Comparison of ENCODE assay signal across 24 cellular contexts in the genomic region with DNA sequence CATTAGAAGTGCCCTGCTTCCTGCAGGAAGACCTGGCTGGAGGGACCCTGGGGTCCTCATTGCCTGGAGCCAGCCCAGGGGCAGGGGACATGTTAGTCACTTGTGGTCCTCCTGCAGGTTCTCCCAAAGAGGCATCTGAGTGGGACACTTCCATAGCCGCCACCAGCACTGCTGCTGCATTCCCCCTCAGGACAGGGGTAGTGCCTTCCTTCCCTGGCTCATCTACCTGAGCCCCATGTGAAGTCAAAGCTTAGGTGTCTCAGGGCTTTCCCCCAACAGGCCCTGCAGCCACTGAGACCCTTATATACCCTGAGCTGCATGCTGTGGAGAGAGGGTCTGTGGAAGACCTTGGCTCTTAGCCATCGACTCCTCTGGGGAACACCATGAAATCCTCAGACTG. TPM values are rescaled to one million over a fixed set of nuclear protein-coding genes. Genes with fewer than 3 reads are reported as not detected.
DNase-seq lines count a peak whose midpoint lies in the region; FAIRE-seq and TF ChIP-seq lines count a peak whose summit lies in the region.
"Had no signal": no experiment of that assay in that cellular context is flagged by ENCODE, and none has a peak within 500 bp of the region (broad histone marks: within the 10 kb centered on the region; RNA-seq: fewer than 3 reads in every experiment).

No MANE protein-coding gene starts in this region.

- H3K27ac ChIP-seq in BLaER1 (peak overlapping the region; percentile 94), DOHH2 (ENCODE audit: low read depth, low read length) (no peak overlapping the region), SU-DHL-6 (ENCODE audit: low read depth, low read length) (peak overlapping the region; percentile 95), H1 (ENCODE audit: low read depth, low read length) (no peak overlapping the region), neural progenitor cell (no peak overlapping the region)
- H3K27ac ChIP-seq: A549, C4-2B had no signal

- no peak for TF ChIP-seq POLR2A in H1 (IDR thresholded peaks at IDR 0.05; ENCODE audit: control extremely low read depth in 1 of 2, low read depth in 2 of 2, low read length in 2 of 2)

- no peak overlapping the region; the same call in 1 of the 2 replicates for H4K8ac ChIP-seq in H1 (ENCODE audit: extremely low read depth, insufficient read depth, low read length)

- H3K14ac ChIP-seq in H1 (ENCODE audit: insufficient read length), result no peak overlapping the region

- H2AK5ac ChIP-seq in H1 (ENCODE audit: low read depth, low read length), result 0 out of 2 replicates have a peak overlapping the region, but pooled peaks have one; percentile 33

- H3K36me3 ChIP-seq in BLaER1, result no peaks in the 10 kb centered on the region
- H3K36me3 ChIP-seq in DOHH2 (ENCODE audit: control insufficient read depth, low read length), result peaks cover 17% of the 10 kb centered on the region
- H3K36me3 ChIP-seq in SU-DHL-6 (ENCODE audit: low read length), result no peaks in the 10 kb centered on the region
- no peaks in the 10 kb centered on the region for H3K36me3 ChIP-seq in H1 (ENCODE audit: control insufficient read depth in 2 of 4, insufficient read depth in 4 of 4, low read length in 3 of 4)
- no peaks in the 10 kb centered on the region for H3K36me3 ChIP-seq in neural progenitor cell
- H3K36me3 ChIP-seq: BE2C had no signal

- DNase-seq in H1 (ENCODE audit: low read depth in 1 of 2, low spot score in 2 of 2) (no peak), ureter (ENCODE audit: low spot score) (no peak), SIG-M5 (lab: John Stamatoyannopoulos, UW) (no peak), neural progenitor cell (ENCODE audit: low spot score) (no peak)
- DNase-seq in activated CD4-positive, CD25-positive, alpha-beta regulatory T cell treated with anti-CD3 and anti-CD28 coated beads, Interleukin-2, amount 50 U/mL, for 72 hours, result no peak
- DNase-seq: 8988T; ACHN; AML-193; BE2C; CD4-positive, CD25-positive, alpha-beta regulatory T cell; CD8-positive, alpha-beta T cell; DMS53; DMS79 treated with DMSO at 0.1 percent for 48 hours; GOT3; H7; HCEC 1CT had no signal

- H4K91ac ChIP-seq in H1 (replicated peaks; ENCODE audit: insufficient read length, low read length), result no peak overlapping the region

- H3K9me3 ChIP-seq in BLaER1 (peaks cover 6% of the 10 kb centered on the region; the same call in 1 of the 2 replicates), DOHH2 (ENCODE audit: control insufficient read depth, insufficient read depth, low read length) (no peaks in the 10 kb centered on the region), SU-DHL-6 (ENCODE audit: insufficient read depth, low read length) (no peaks in the 10 kb centered on the region), H1 (ENCODE audit: insufficient read depth in 2 of 2, low read depth in 1 of 2, low read length in 1 of 2) (no peaks in the 10 kb centered on the region; a peak in 1 of 4 replicates), neural progenitor cell (ENCODE audit: low read depth) (no peaks in the 10 kb centered on the region)
- H3K9me3 ChIP-seq: A549, BE2C had no signal

- H4K20me1 ChIP-seq in BLaER1 (no peaks in the 10 kb centered on the region), DOHH2 (ENCODE audit: control insufficient read depth, insufficient read depth, low read depth, low read length) (no peaks in the 10 kb centered on the region), SU-DHL-6 (ENCODE audit: low read depth, low read length) (no peaks in the 10 kb centered on the region), H1 (replicated peaks in 1 of 2; ENCODE audit: control insufficient read depth in 1 of 2, insufficient read depth in 2 of 2, low read length in 2 of 2) (peaks cover 3 to 11% of the 10 kb centered on the region in 2 experiments), neural progenitor cell (ENCODE audit: low read depth) (no peaks in the 10 kb centered on the region)

- H3K23me2 ChIP-seq in H1 (ENCODE audit: low read depth, low read length), result no peaks in the 10 kb centered on the region

- no peak overlapping the region for H3K4ac ChIP-seq in H1 (replicated peaks; ENCODE audit: insufficient read length, low read depth, low read length)

- no peak overlapping the region for H3K27ac Mint-ChIP-seq in neural progenitor cell
- H3K27ac Mint-ChIP-seq: CD4-positive, CD25-positive, alpha-beta regulatory T cell; CD8-positive, alpha-beta T cell had no signal

- H3K79me2 ChIP-seq in DOHH2 (ENCODE audit: control insufficient read depth, low read length) (peaks cover 21% of the 10 kb centered on the region), SU-DHL-6 (ENCODE audit: insufficient read depth, low read length) (no peaks in the 10 kb centered on the region; the same call in 1 of the 2 replicates), H1 (ENCODE audit: control insufficient read depth in 1 of 2, insufficient read depth in 2 of 2, low read length in 2 of 2) (no peaks in the 10 kb centered on the region), neural progenitor cell (ENCODE audit: low read depth) (no peaks in the 10 kb centered on the region)

- H3K4me3 ChIP-seq in BLaER1, result no peak overlapping the region
- no peak overlapping the region for H3K4me3 ChIP-seq in DOHH2 (ENCODE audit: low read length)
- no peak overlapping the region for H3K4me3 ChIP-seq in SU-DHL-6 (ENCODE audit: insufficient read depth, low read length, poor library complexity, severe bottlenecking)
- no peak overlapping the region for H3K4me3 ChIP-seq in H1 (ENCODE audit: extremely low read depth in 1 of 4, insufficient read depth in 2 of 4, low read depth in 3 of 4, low read length in 4 of 4)
- no peak overlapping the region for H3K4me3 ChIP-seq in neural progenitor cell
- H3K4me3 ChIP-seq: A549 had no signal

- no peaks in the 10 kb centered on the region for H3K9me3 Mint-ChIP-seq in neural progenitor cell
- H3K9me3 Mint-ChIP-seq: CD8-positive, alpha-beta T cell had no signal

- POLR2A ChIA-PET in H1 (lab: Charles Lee; ENCODE audit: partially characterized antibody), result no interaction called here

- H2BK12ac ChIP-seq in H1 (ENCODE audit: low read depth, low read length), result no peak overlapping the region

- TF ChIP-seq CTCF in DOHH2 (IDR thresholded peaks at IDR 0.05; ENCODE audit: low read depth, low read length, poor library complexity, severe bottlenecking) (no peak), SU-DHL-6 (IDR thresholded peaks at IDR 0.05; ENCODE audit: insufficient read depth, low read length, poor library complexity, severe bottlenecking) (no peak), H1 (IDR thresholded peaks at IDR 0.05; ENCODE audit: control extremely low read depth in 1 of 3, insufficient read depth in 1 of 3, low read depth in 1 of 3, low read length in 3 of 3) (no peak), neural progenitor cell (IDR thresholded peaks at IDR 0.05) (no peak)

- CTCF ChIA-PET in H1 (lab: Charles Lee; ENCODE audit: partially characterized antibody), result interaction anchor here (0.6 to 4.8 kb wide), 12 partner anchors 11 to 168 kb away, joined by 3 to 46 read pairs (median 10); no protein-coding TSS in a partner anchor

- H2AFZ ChIP-seq in SU-DHL-6 (ENCODE audit: low read depth, low read length, severe bottlenecking) (no peak overlapping the region), H1 (ENCODE audit: low read length) (no peak overlapping the region), neural progenitor cell (replicated peaks) (no peak overlapping the region)

- H3K18ac ChIP-seq in H1 (ENCODE audit: extremely low read depth, low read length), result no peak overlapping the region

- no peak overlapping the region for H2BK15ac ChIP-seq in H1 (ENCODE audit: low read length)

- peak overlapping the region; percentile 90 for H3K4me2 ChIP-seq in BLaER1
- H3K4me2 ChIP-seq in DOHH2 (ENCODE audit: low read length), result peak overlapping the region; percentile 64; the same call in 1 of the 2 replicates
- no peak overlapping the region for H3K4me2 ChIP-seq in SU-DHL-6 (ENCODE audit: low read depth, low read length, poor library complexity, severe bottlenecking)
- H3K4me2 ChIP-seq in H1 (ENCODE audit: insufficient read depth in 1 of 2, low read depth in 2 of 2, low read length in 2 of 2), result no peak overlapping the region
- H3K4me2 ChIP-seq in neural progenitor cell, result no peak overlapping the region
- H3K4me2 ChIP-seq: A549 had no signal

- H4K5ac ChIP-seq in H1 (ENCODE audit: insufficient read length, low read depth, low read length), result no peak overlapping the region

- no peak for TF ChIP-seq EP300 in H1 (IDR thresholded peaks at IDR 0.05; ENCODE audit: borderline replicate concordance in 1 of 2, low read depth in 2 of 2, low read length in 2 of 2)

- peaks cover 28% of the 10 kb centered on the region for H3K27me3 Mint-ChIP-seq in neural progenitor cell (ENCODE audit: insufficient read depth, low read depth)

- H3K9ac ChIP-seq in BLaER1 (no peak overlapping the region), SU-DHL-6 (ENCODE audit: low read length) (no peak overlapping the region), H1 (replicated peaks in 1 of 4; ENCODE audit: extremely low read depth in 1 of 4, low read depth in 3 of 4, low read length in 3 of 4) (no peak overlapping the region), neural progenitor cell (no peak overlapping the region)

- no peak overlapping the region for H3K23ac ChIP-seq in H1 (ENCODE audit: insufficient read length)

- H3K27me3 ChIP-seq in BLaER1, result no peaks in the 10 kb centered on the region
- no peaks in the 10 kb centered on the region for H3K27me3 ChIP-seq in DOHH2 (ENCODE audit: control insufficient read depth, low read length)
- H3K27me3 ChIP-seq in SU-DHL-6 (ENCODE audit: low read length), result no peaks in the 10 kb centered on the region
- peaks cover 89 to 98% (median 94%) of the 10 kb centered on the region in 4 experiments for H3K27me3 ChIP-seq in H1 (replicated peaks in 1 of 4; ENCODE audit: control insufficient read depth in 3 of 4, extremely low read depth in 1 of 4, insufficient read depth in 3 of 4, low read length in 3 of 4)
- peaks cover 100% of the 10 kb centered on the region for H3K27me3 ChIP-seq in neural progenitor cell

- H3K9me2 ChIP-seq in DOHH2 (replicated peaks; ENCODE audit: control insufficient read depth, low read length) (no peaks in the 10 kb centered on the region), SU-DHL-6 (replicated peaks; ENCODE audit: insufficient read depth, low read length) (no peaks in the 10 kb centered on the region)

- no peaks in the 10 kb centered on the region for H3K36me3 Mint-ChIP-seq in neural progenitor cell
- H3K36me3 Mint-ChIP-seq: CD4-positive, CD25-positive, alpha-beta regulatory T cell; CD8-positive, alpha-beta T cell had no signal

- FAIRE-seq in H1 (lab: Jason Lieb, UNC), result no peak
- FAIRE-seq: A549, D721Med, G401.6, GM12892 had no signal

- 75% methylated on average over 2 of the region's 2 CpGs; no CpG with 5 or more reads in 1 of the 2 experiments for WGBS in H1 (ENCODE audit: extremely low coverage in 1 of 2, insufficient coverage in 1 of 2, insufficient read length in 1 of 2, insufficient replicate concordance in 2 of 2, low coverage in 1 of 2, low lambda C conversion rate in 2 of 2, missing lambda C conversion rate in 1 of 2), 2 experiments

- peaks cover 77% of the 10 kb centered on the region for H3K4me1 ChIP-seq in BLaER1
- peaks cover 75% of the 10 kb centered on the region for H3K4me1 ChIP-seq in DOHH2 (ENCODE audit: control insufficient read depth, low read length)
- H3K4me1 ChIP-seq in H1 (replicated peaks in 1 of 4; ENCODE audit: control insufficient read depth in 3 of 4, insufficient read depth in 4 of 4, low read length in 3 of 4), result no peaks in the 10 kb centered on the region
- no peaks in the 10 kb centered on the region for H3K4me1 ChIP-seq in neural progenitor cell
- H3K4me1 ChIP-seq: A549, BE2C had no signal

- no peak overlapping the region for H3K56ac ChIP-seq in H1 (replicated peaks; ENCODE audit: insufficient read length, low read depth, low read length)

- no peaks in the 10 kb centered on the region for H3K79me1 ChIP-seq in H1 (ENCODE audit: low read depth, low read length)

- H2BK20ac ChIP-seq in H1 (ENCODE audit: low read length), result no peak overlapping the region

- no peak overlapping the region for H3K4me3 Mint-ChIP-seq in neural progenitor cell
- H3K4me3 Mint-ChIP-seq: CD4-positive, CD25-positive, alpha-beta regulatory T cell; CD8-positive, alpha-beta T cell had no signal

- no peak for TF ChIP-seq RAD21 in H1 (IDR thresholded peaks at IDR 0.05 in 1 of 2, conservative IDR thresholded peaks at IDR 0.05 in 1 of 2; ENCODE audit: low read depth in 2 of 2, low read length in 2 of 2)

- no peak overlapping the region for H2BK120ac ChIP-seq in H1 (replicated peaks; ENCODE audit: low read depth, low read length)

- H3F3A ChIP-seq in DOHH2 (ENCODE audit: control insufficient read depth, insufficient read depth), result peaks cover 47% of the 10 kb centered on the region
- H3F3A ChIP-seq in SU-DHL-6 (ENCODE audit: insufficient read depth), result peaks cover 48% of the 10 kb centered on the region
- H3F3A ChIP-seq in neural progenitor cell (ENCODE audit: low read depth), result no peaks in the 10 kb centered on the region

- H3K4me1 Mint-ChIP-seq in neural progenitor cell, result peaks cover 7% of the 10 kb centered on the region
- H3K4me1 Mint-ChIP-seq: CD4-positive, CD25-positive, alpha-beta regulatory T cell had no signal

- no peak overlapping the region for H2BK5ac ChIP-seq in H1 (ENCODE audit: low read depth, low read length)

RNA-seq across cellular contexts. Expression of a gene that starts 45.0 kb away (rescaled TPM):
- not detected in 2 replicates for total RNA-seq in H1 (2021; fragmentation: NEBNext Ultra II Directional; extraction: Animal tissue kit (Norgen Biotek cat#: 25700))
- polyA plus RNA-seq in H1 (2011; rRNA removed), result not detected in 2 replicates
- not detected for polyA plus RNA-seq in H1 (2011; cell fraction: cytosol; rRNA removed)
- polyA plus RNA-seq in H1 (2011; cell fraction: nucleus; rRNA removed), result not detected
- not detected in 4 replicates for polyA plus RNA-seq in H1 (2012, experiment 1 of 2)
- not detected for polyA plus RNA-seq in H1 (2012, experiment 2 of 2)
- not detected for polyA plus RNA-seq in H1 (2013, experiment 1 of 2)
- not detected for polyA plus RNA-seq in H1 (2013, experiment 2 of 2)
- not detected in 2 replicates for polyA minus RNA-seq in H1 (2011; rRNA and poly(A)+ RNA removed)
- not detected for polyA minus RNA-seq in H1 (2011; cell fraction: cytosol; rRNA and poly(A)+ RNA removed)
- polyA minus RNA-seq in H1 (2011; cell fraction: nucleus; rRNA and poly(A)+ RNA removed), result not detected
- total RNA-seq in ureter, result not detected
- total RNA-seq in neural progenitor cell (ENCODE audit: low replicate concordance), result not detected in 2 replicates
- total RNA-seq: CD4-positive, CD25-positive, alpha-beta regulatory T cell; CD8-positive, alpha-beta T cell; H7 had no signal
- polyA plus RNA-seq: A549; CD4-positive, CD25-positive, alpha-beta regulatory T cell had no signal

Comparison
In these comparisons a context has a peak if more than half of its experiments do, and no peak if none do; other contexts are left out.
1. H3K27ac ChIP-seq: peak in BLaER1 (single experiment) and SU-DHL-6 (single experiment); none in DOHH2 (single experiment), H1 (single experiment) and neural progenitor cell (single experiment).
2. H3K4me2 ChIP-seq: peak in BLaER1 (single experiment) and DOHH2 (single experiment); none in SU-DHL-6 (single experiment), H1 (0 of 2) and neural progenitor cell (single experiment).